1 cellular context compared by ENCODE assay signal in genomic region chr4:77862478-77863216, GRCh38.
TF ChIP-seq lines count a peak whose summit lies in the region.

TSS of gene MRPL1 (plus strand) at chr4:77862830. CDS start at chr4:77862849, 19 bp downstream.

TF ChIP-seq in HEK293, 187 proteins besides CTCF, POLR2A, EP300 and RAD21 (continued from another document and continues in another):
- TF ChIP-seq HIC1 (tag by site-specific recombination; IDR thresholded peaks at IDR 0.05) (peak; percentile 8; the same call in 1 of the 2 replicates), SP3 (tag by site-specific recombination; IDR thresholded peaks at IDR 0.05) (peak; percentile 82), BCL11A (tag by site-specific recombination; IDR thresholded peaks at IDR 0.05; ENCODE audit: low read depth) (no peak), TRIM28 (IDR thresholded peaks at IDR 0.05; ENCODE audit: borderline replicate concordance, low read length) (peak; percentile 96), ZNF157 (tag by site-specific recombination; IDR thresholded peaks at IDR 0.05) (no peak), ZNF18 (tag by site-specific recombination; IDR thresholded peaks at IDR 0.05) (peak; percentile 37; the same call in 1 of the 2 replicates), INSM2 (tag by site-specific recombination; IDR thresholded peaks at IDR 0.05) (peak; percentile 65; the same call in 1 of the 2 replicates), ZNF398 (tag by site-specific recombination; IDR thresholded peaks at IDR 0.05) (peak; percentile 7; the same call in 1 of the 2 replicates), GLI4 (tag by site-specific recombination; IDR thresholded peaks at IDR 0.05) (no peak; the same call in 1 of the 2 replicates), ZNF121 (tag by site-specific recombination; IDR thresholded peaks at IDR 0.05) (no peak), KLF7 (tag by site-specific recombination; IDR thresholded peaks at IDR 0.05; ENCODE audit: borderline replicate concordance) (peak; percentile 44; the same call in 1 of the 2 replicates), KLF1 (tag by site-specific recombination; IDR thresholded peaks at IDR 0.05) (peak; percentile 34; the same call in 1 of the 2 replicates), ZNF707 (tag by site-specific recombination; IDR thresholded peaks at IDR 0.05) (no peak), ZNF132 (tag by site-specific recombination; IDR thresholded peaks at IDR 0.05; ENCODE audit: borderline replicate concordance) (no peak), MZF1 (tag by site-specific recombination; IDR thresholded peaks at IDR 0.05; ENCODE audit: borderline replicate concordance) (peak; percentile 34), ZNF391 (tag by site-specific recombination; IDR thresholded peaks at IDR 0.05; ENCODE audit: borderline replicate concordance, low read depth) (no peak; the same call in none of the 2 replicates), ZXDB (tag by site-specific recombination; IDR thresholded peaks at IDR 0.05) (peak; percentile 93), SALL2 (tag by site-specific recombination; IDR thresholded peaks at IDR 0.05; ENCODE audit: borderline replicate concordance) (no peak), ZNF48 (tag by site-specific recombination; IDR thresholded peaks at IDR 0.05) (no peak), ZNF350 (tag by site-specific recombination; IDR thresholded peaks at IDR 0.05) (no peak), PRDM10 (tag by site-specific recombination; IDR thresholded peaks at IDR 0.05) (peak; percentile 72), ZNF843 (tag by site-specific recombination; IDR thresholded peaks at IDR 0.05) (no peak; the same call in 1 of the 2 replicates), ZNF274 (IDR thresholded peaks at IDR 0.05; ENCODE audit: low read length) (no peak), ZNF274 (tag by site-specific recombination; IDR thresholded peaks at IDR 0.05; ENCODE audit: borderline replicate concordance) (no peak), ZNF785 (tag by site-specific recombination; IDR thresholded peaks at IDR 0.05) (peak; percentile 39; the same call in 1 of the 2 replicates), ZNF354C (tag by site-specific recombination; IDR thresholded peaks at IDR 0.05; ENCODE audit: borderline replicate concordance, low read depth) (no peak), ZNF175 (tag by site-specific recombination; IDR thresholded peaks at IDR 0.05) (no peak), ZBTB17 (tag by site-specific recombination; IDR thresholded peaks at IDR 0.05) (peak; percentile 87), ZBTB6 (tag by site-specific recombination; IDR thresholded peaks at IDR 0.05) (0 out of 2 replicates have a peak, but pooled peaks have one; percentile 38), PRDM4 (tag by site-specific recombination; IDR thresholded peaks at IDR 0.05) (peak; percentile 29; the same call in 1 of the 2 replicates), KLF8 (tag by site-specific recombination; IDR thresholded peaks at IDR 0.05) (peak; percentile 94), ZNF747 (tag by site-specific recombination; IDR thresholded peaks at IDR 0.05) (no peak), ZIC2 (tag by site-specific recombination; IDR thresholded peaks at IDR 0.05) (no peak), AEBP2 (tag by site-specific recombination; IDR thresholded peaks at IDR 0.05; ENCODE audit: borderline replicate concordance) (no peak), ZNF501 (tag by site-specific recombination; IDR thresholded peaks at IDR 0.05) (peak; percentile 96), ZNF24 (tag by site-specific recombination; IDR thresholded peaks at IDR 0.05) (peak; percentile 74; the same call in 1 of the 2 replicates), ZNF280D (tag by site-specific recombination; IDR thresholded peaks at IDR 0.05) (no peak), IKZF3 (tag by site-specific recombination; IDR thresholded peaks at IDR 0.05) (peak; percentile 46; the same call in 1 of the 2 replicates), ZNF776 (tag by site-specific recombination; IDR thresholded peaks at IDR 0.05; ENCODE audit: borderline replicate concordance) (no peak), GLIS1 (tag by site-specific recombination; IDR thresholded peaks at IDR 0.05) (peak; percentile 6; the same call in 1 of the 2 replicates)
